9 cellular contexts compared by ENCODE assay signal in the genomic region with DNA sequence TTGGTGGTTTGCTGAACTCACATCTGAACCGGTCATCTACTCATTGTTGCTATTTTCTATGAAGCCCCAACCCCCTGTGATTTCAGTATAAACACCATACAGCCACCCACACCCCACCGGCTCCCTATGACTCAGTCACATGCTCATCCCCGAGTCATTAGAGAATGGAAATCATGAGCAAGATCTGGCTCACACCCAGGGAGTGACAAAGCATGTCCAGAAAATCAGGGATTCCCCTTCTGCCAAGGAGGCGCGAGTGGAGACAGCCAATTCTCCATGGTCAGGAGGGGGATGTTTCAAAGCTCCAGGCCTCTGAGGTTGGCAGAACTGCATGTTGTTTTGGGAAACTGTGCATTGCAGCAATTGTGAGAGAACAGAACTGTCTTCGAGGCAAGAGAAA.
DNase-seq lines count a peak whose midpoint lies in the region; ATAC-seq and TF ChIP-seq lines count a peak whose summit lies in the region.
"Had no signal": no experiment of that assay in that cellular context is flagged by ENCODE, and none has a peak within 500 bp of the region (broad histone marks: within the 10 kb centered on the region; RNA-seq: fewer than 3 reads in every experiment).

No MANE protein-coding gene starts in this region.

- H3K36me3 ChIP-seq in mucosa of descending colon (ENCODE audit: low read depth): no peaks in the 10 kb centered on the region

- H3K4me1 ChIP-seq in mucosa of descending colon (ENCODE audit: low read depth): peaks cover 3% of the 10 kb centered on the region

- peak; percentile 95 for DNase-seq in ACHN
- DNase-seq in HT-29 (ENCODE audit: low spot score): peak; percentile 23
- peak; percentile 97 for DNase-seq in dedifferentiated amniotic fluid mesenchymal stem cell (ENCODE audit: extremely low spot score)
- peak; percentile 27 to 59 (median 49) for DNase-seq in mucosa of descending colon
- DNase-seq in DMS153 treated with DMSO at 0.1 percent for 48 hours (lab: John Stamatoyannopoulos, UW; ENCODE audit: unreplicated experiment): no peak
- DNase-seq in stimulated activated naive CD4-positive, alpha-beta T cell treated with Interleukin-2 at 50 U/mL for 16 hours (lab: John Stamatoyannopoulos, UW): no peak
- DNase-seq: activated B cell treated with CpG ODN at 0.5 μM for 24 hours had no signal

- TF ChIP-seq CTCF in mucosa of descending colon (IDR thresholded peaks at IDR 0.05): no peak

- peak; percentile 62 for ATAC-seq in mucosa of descending colon
- ATAC-seq in GM18873 (IDR thresholded peaks at IDR 0.05; ENCODE audit: low FRiP score, unreplicated experiment): no peak
- no peak for ATAC-seq in GM19467 (IDR thresholded peaks at IDR 0.05; ENCODE audit: unreplicated experiment)

- in situ Hi-C loops in ACHN (cut with HindIII; ENCODE audit: low pct_ligation_motif_present, low pct_unique_long_range_greater_than_20kb, low sequenced_read_pairs): no loop called here

- H3K9me3 ChIP-seq in mucosa of descending colon: no peaks in the 10 kb centered on the region

- H3K4me3 ChIP-seq in mucosa of descending colon: no peak overlapping the region

- intact Hi-C loops in mucosa of descending colon (cut with DNase I, micrococcal nuclease): no loop called here

Comparison
In these comparisons a context has a peak if more than half of its experiments do, and no peak if none do; other contexts are left out.
1. DNase-seq: peak in ACHN (single experiment), HT-29 (single experiment), dedifferentiated amniotic fluid mesenchymal stem cell (single experiment) and mucosa of descending colon (3 of 3); none in DMS153 treated with DMSO at 0.1 percent for 48 hours (single experiment) and stimulated activated naive CD4-positive, alpha-beta T cell treated with Interleukin-2 at 50 U/mL for 16 hours (single experiment).